ENCODE assay signal across 23 cellular contexts in genomic region chr4:183552274-183553146, GRCh38.
"Had no signal": no experiment of that assay in that cellular context is flagged by ENCODE, and none has a peak within 500 bp of the region (broad histone marks: within the 10 kb centered on the region; RNA-seq: fewer than 3 reads in every experiment).

No MANE protein-coding gene starts in this region.

- H3K9me3 ChIP-seq: adrenal gland, breast epithelium, esophagus squamous epithelium, gastrocnemius medialis, left ventricle myocardium inferior, thoracic aorta, upper lobe of left lung had no signal

- H3K36me3 ChIP-seq: adrenal gland, breast epithelium, esophagus squamous epithelium, gastrocnemius medialis, left ventricle myocardium inferior, thoracic aorta, upper lobe of left lung had no signal

- H3K36me3 Mint-ChIP-seq: activated CD4-positive, alpha-beta memory T cell treated with anti-CD3 and anti-CD28 coated beads for 36 hours; mesothelial cell of epicardium had no signal

- DNase-seq: activated B cell treated with CpG ODN at 0.5 μM for 24 hours; activated CD4-positive, alpha-beta memory T cell treated with anti-CD3 and anti-CD28 coated beads for 36 hours; activated CD4-positive, alpha-beta T cell treated with anti-CD3 and anti-CD28 coated beads for 36 hours; activated gamma-delta T cell; activated T-cell treated with anti-CD3 and anti-CD28 coated beads, Interleukin-2, amount 50 U/mL, for 72 hours; adrenal gland; esophagus squamous epithelium; gastrocnemius medialis; hippocampal formation; kidney glomerular epithelial cell; left ventricle myocardium inferior; naive thymus-derived CD8-positive, alpha-beta T cell; occipital lobe; stimulated activated CD4-positive, alpha-beta T cell treated with anti-CD3 and anti-CD28 coated beads, Interleukin-2, amount 100 ng/mL, for 48 hours; stimulated activated naive CD4-positive, alpha-beta T cell treated with Interleukin-2 at 50 U/mL for 16 hours; SW 1271; T-helper 17 cell had no signal

- H3K4me1 ChIP-seq: adrenal gland, breast epithelium, esophagus squamous epithelium, gastrocnemius medialis, left ventricle myocardium inferior had no signal

- H3K4me3 Mint-ChIP-seq: activated B cell treated with CpG ODN at 0.5 μM for 24 hours; activated CD4-positive, alpha-beta memory T cell treated with anti-CD3 and anti-CD28 coated beads for 36 hours; activated CD4-positive, alpha-beta T cell treated with anti-CD3 and anti-CD28 coated beads for 36 hours; activated naive CD4-positive, alpha-beta T cell treated with anti-CD3 and anti-CD28 coated beads, Interleukin-2, amount 50 U/mL, for 24 hours; activated T-cell treated with anti-CD3 and anti-CD28 coated beads, Interleukin-2, amount 50 U/mL, for 72 hours; mesothelial cell of epicardium; naive thymus-derived CD8-positive, alpha-beta T cell; T-helper 17 cell had no signal

- ATAC-seq: activated CD4-positive, alpha-beta T cell treated with anti-CD3 and anti-CD28 coated beads for 36 hours; activated T-cell treated with anti-CD3 and anti-CD28 coated beads, Interleukin-2, amount 50 U/mL, for 72 hours; gastrocnemius medialis; naive thymus-derived CD8-positive, alpha-beta T cell; T-helper 17 cell had no signal

- H3K4me3 ChIP-seq: adrenal gland, breast epithelium, coronary artery, esophagus squamous epithelium, gastrocnemius medialis, left ventricle myocardium inferior, thoracic aorta, upper lobe of left lung had no signal

- H3K27ac Mint-ChIP-seq: activated B cell treated with CpG ODN at 0.5 μM for 24 hours; activated CD4-positive, alpha-beta memory T cell treated with anti-CD3 and anti-CD28 coated beads for 36 hours; activated CD4-positive, alpha-beta T cell treated with anti-CD3 and anti-CD28 coated beads for 36 hours; activated naive CD4-positive, alpha-beta T cell treated with anti-CD3 and anti-CD28 coated beads, Interleukin-2, amount 50 U/mL, for 24 hours; activated T-cell treated with anti-CD3 and anti-CD28 coated beads, Interleukin-2, amount 50 U/mL, for 72 hours; mesothelial cell of epicardium; naive thymus-derived CD8-positive, alpha-beta T cell; T-helper 17 cell had no signal

- H3K27me3 ChIP-seq: adrenal gland, breast epithelium, gastrocnemius medialis, upper lobe of left lung had no signal

- H3K9me3 Mint-ChIP-seq: activated B cell treated with CpG ODN at 0.5 μM for 24 hours; activated naive CD4-positive, alpha-beta T cell treated with anti-CD3 and anti-CD28 coated beads, Interleukin-2, amount 50 U/mL, for 24 hours had no signal

- H3K4me1 Mint-ChIP-seq: activated B cell treated with CpG ODN at 0.5 μM for 24 hours; activated CD4-positive, alpha-beta T cell treated with anti-CD3 and anti-CD28 coated beads for 36 hours; activated naive CD4-positive, alpha-beta T cell treated with anti-CD3 and anti-CD28 coated beads, Interleukin-2, amount 50 U/mL, for 24 hours; mesothelial cell of epicardium; T-helper 17 cell had no signal

- H3K27ac ChIP-seq: adrenal gland, breast epithelium, coronary artery, esophagus squamous epithelium, gastrocnemius medialis, left ventricle myocardium inferior, thoracic aorta, upper lobe of left lung had no signal
